ENCODE assay signal across 1 cellular context in genomic region chr10:32140403-32140802, GRCh38.
TF ChIP-seq lines count a peak whose summit lies in the region.

No MANE protein-coding gene starts in this region.

TF ChIP-seq in H1, 55 proteins besides CTCF, POLR2A, EP300 and RAD21:
- no peak for TF ChIP-seq KDM5A (IDR thresholded peaks at IDR 0.05; ENCODE audit: low read length)
- TF ChIP-seq FOSL1 (IDR thresholded peaks at IDR 0.05; ENCODE audit: insufficient read depth, low read depth, low read length), result no peak
- TF ChIP-seq HDAC2 (IDR thresholded peaks at IDR 0.05; ENCODE audit: borderline replicate concordance in 1 of 2, low read depth in 2 of 2, low read length in 2 of 2), result no peak
- TF ChIP-seq POU5F1 (IDR thresholded peaks at IDR 0.05; ENCODE audit: low read depth, low read length), result no peak
- no peak for TF ChIP-seq PHF8 (conservative IDR thresholded peaks at IDR 0.05; ENCODE audit: low read depth, low read length)
- TF ChIP-seq TAF7 (optimal IDR thresholded peaks at IDR 0.05; ENCODE audit: borderline replicate concordance, low read depth, low read length), result no peak
- TF ChIP-seq CHD2 (IDR thresholded peaks at IDR 0.05; ENCODE audit: low read length), result no peak
- no peak for TF ChIP-seq ASH2L (IDR thresholded peaks at IDR 0.05; ENCODE audit: low read length)
- TF ChIP-seq, protein P1, sequence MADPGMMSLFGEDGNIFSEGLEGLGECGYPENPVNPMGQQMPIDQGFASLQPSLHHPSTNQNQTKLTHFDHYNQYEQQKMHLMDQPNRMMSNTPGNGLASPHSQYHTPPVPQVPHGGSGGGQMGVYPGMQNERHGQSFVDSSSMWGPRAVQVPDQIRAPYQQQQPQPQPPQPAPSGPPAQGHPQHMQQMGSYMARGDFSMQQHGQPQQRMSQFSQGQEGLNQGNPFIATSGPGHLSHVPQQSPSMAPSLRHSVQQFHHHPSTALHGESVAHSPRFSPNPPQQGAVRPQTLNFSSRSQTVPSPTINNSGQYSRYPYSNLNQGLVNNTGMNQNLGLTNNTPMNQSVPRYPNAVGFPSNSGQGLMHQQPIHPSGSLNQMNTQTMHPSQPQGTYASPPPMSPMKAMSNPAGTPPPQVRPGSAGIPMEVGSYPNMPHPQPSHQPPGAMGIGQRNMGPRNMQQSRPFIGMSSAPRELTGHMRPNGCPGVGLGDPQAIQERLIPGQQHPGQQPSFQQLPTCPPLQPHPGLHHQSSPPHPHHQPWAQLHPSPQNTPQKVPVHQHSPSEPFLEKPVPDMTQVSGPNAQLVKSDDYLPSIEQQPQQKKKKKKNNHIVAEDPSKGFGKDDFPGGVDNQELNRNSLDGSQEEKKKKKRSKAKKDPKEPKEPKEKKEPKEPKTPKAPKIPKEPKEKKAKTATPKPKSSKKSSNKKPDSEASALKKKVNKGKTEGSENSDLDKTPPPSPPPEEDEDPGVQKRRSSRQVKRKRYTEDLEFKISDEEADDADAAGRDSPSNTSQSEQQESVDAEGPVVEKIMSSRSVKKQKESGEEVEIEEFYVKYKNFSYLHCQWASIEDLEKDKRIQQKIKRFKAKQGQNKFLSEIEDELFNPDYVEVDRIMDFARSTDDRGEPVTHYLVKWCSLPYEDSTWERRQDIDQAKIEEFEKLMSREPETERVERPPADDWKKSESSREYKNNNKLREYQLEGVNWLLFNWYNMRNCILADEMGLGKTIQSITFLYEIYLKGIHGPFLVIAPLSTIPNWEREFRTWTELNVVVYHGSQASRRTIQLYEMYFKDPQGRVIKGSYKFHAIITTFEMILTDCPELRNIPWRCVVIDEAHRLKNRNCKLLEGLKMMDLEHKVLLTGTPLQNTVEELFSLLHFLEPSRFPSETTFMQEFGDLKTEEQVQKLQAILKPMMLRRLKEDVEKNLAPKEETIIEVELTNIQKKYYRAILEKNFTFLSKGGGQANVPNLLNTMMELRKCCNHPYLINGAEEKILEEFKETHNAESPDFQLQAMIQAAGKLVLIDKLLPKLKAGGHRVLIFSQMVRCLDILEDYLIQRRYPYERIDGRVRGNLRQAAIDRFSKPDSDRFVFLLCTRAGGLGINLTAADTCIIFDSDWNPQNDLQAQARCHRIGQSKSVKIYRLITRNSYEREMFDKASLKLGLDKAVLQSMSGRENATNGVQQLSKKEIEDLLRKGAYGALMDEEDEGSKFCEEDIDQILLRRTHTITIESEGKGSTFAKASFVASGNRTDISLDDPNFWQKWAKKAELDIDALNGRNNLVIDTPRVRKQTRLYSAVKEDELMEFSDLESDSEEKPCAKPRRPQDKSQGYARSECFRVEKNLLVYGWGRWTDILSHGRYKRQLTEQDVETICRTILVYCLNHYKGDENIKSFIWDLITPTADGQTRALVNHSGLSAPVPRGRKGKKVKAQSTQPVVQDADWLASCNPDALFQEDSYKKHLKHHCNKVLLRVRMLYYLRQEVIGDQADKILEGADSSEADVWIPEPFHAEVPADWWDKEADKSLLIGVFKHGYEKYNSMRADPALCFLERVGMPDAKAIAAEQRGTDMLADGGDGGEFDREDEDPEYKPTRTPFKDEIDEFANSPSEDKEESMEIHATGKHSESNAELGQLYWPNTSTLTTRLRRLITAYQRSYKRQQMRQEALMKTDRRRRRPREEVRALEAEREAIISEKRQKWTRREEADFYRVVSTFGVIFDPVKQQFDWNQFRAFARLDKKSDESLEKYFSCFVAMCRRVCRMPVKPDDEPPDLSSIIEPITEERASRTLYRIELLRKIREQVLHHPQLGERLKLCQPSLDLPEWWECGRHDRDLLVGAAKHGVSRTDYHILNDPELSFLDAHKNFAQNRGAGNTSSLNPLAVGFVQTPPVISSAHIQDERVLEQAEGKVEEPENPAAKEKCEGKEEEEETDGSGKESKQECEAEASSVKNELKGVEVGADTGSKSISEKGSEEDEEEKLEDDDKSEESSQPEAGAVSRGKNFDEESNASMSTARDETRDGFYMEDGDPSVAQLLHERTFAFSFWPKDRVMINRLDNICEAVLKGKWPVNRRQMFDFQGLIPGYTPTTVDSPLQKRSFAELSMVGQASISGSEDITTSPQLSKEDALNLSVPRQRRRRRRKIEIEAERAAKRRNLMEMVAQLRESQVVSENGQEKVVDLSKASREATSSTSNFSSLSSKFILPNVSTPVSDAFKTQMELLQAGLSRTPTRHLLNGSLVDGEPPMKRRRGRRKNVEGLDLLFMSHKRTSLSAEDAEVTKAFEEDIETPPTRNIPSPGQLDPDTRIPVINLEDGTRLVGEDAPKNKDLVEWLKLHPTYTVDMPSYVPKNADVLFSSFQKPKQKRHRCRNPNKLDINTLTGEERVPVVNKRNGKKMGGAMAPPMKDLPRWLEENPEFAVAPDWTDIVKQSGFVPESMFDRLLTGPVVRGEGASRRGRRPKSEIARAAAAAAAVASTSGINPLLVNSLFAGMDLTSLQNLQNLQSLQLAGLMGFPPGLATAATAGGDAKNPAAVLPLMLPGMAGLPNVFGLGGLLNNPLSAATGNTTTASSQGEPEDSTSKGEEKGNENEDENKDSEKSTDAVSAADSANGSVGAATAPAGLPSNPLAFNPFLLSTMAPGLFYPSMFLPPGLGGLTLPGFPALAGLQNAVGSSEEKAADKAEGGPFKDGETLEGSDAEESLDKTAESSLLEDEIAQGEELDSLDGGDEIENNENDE (IDR thresholded peaks at IDR 0.05; ENCODE audit: insufficient replicate concordance, low read length), result no peak
